ENCODE assay signal across 8 cellular contexts in the genomic region with DNA sequence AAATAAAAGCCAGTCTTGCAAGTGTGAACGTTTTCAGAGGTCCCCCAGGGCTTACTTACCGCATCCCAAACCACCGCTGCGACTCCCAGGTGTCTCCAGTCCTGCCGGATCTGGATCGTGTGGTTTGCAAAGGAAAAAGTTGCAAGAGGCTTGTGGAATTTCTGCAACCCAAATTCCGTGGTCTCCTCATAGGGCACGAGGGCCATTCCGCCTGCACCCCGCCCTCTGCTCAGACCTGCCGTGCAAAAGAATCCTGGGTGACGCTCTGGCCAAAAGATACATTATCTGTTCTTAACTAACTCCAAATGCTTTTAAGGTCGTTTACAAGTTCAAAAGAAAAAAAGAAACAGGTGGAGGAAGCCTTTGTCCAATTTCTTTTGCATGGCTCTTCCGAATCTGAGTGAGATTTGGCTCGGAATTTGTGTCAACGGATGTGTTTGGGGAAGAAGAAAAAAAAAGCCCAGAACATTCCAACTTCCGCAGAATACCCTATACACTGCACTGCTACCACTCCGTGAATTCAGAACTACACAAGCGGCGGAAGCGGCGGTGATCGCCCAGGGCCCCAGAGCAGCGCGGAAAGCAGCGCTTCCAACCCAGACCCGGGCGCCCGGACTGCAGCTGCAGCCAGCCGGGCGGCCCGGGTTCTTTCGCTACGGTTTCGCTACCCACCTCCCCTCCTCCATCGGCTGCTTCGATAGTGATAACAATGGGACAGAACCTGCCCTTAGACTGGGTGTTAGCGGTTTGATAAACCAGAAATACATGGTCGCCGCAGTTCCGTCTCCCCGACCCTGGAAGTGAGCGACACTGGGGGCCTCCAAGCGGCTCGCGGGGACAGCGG. TPM values are rescaled to one million over a fixed set of nuclear protein-coding genes. Genes with fewer than 3 reads are reported as not detected.
DNase-seq lines count a peak whose midpoint lies in the region; TF ChIP-seq lines count a peak whose summit lies in the region.

No MANE protein-coding gene starts in this region.

- H2AFZ ChIP-seq in hepatocyte, result peak overlapping the region; percentile 86

- H3K4me1 ChIP-seq in hepatocyte (ENCODE audit: insufficient read depth), result peaks cover 7% of the 10 kb centered on the region

- H3K9me2 ChIP-seq in hepatocyte (replicated peaks; ENCODE audit: insufficient read depth), result no peaks in the 10 kb centered on the region

- TF ChIP-seq CTCF in GM12875 (IDR thresholded peaks at IDR 0.05; ENCODE audit: borderline replicate concordance, insufficient read depth, low read depth, low read length), result no peak
- TF ChIP-seq CTCF in astrocyte of the cerebellum (IDR thresholded peaks at IDR 0.05; ENCODE audit: low read depth, low read length, missing control alignments), result no peak
- TF ChIP-seq CTCF in hepatocyte (IDR thresholded peaks at IDR 0.05; ENCODE audit: poor library complexity), result no peak

- H3K4me2 ChIP-seq in hepatocyte, result peak overlapping the region; percentile 97

- 2% methylated on average over 47 of the region's 47 CpGs for WGBS in hepatocyte (ENCODE audit: low lambda C conversion rate, missing lambda C conversion rate)

- in situ Hi-C loops in astrocyte of the cerebellum (cut with HindIII; ENCODE audit: low sequenced_read_pairs), result no loop called here

- H3K9me3 ChIP-seq in hepatocyte (ENCODE audit: low read depth), result no peaks in the 10 kb centered on the region

- no peaks in the 10 kb centered on the region for H3K36me3 ChIP-seq in hepatocyte (replicated peaks; ENCODE audit: insufficient read depth, low read depth)

- H4K20me1 ChIP-seq in hepatocyte (ENCODE audit: insufficient read depth, poor library complexity, severe bottlenecking), result no peaks in the 10 kb centered on the region

- peak overlapping the region; percentile 98 for H3K27ac ChIP-seq in hepatocyte

- peak; percentile 70 for DNase-seq in HCEC 1CT
- DNase-seq in M059J (ENCODE audit: low read depth), result peak; percentile 72
- peak; percentile 25 to 82 (median 53) for DNase-seq in T-helper 2 cell
- DNase-seq in astrocyte of the cerebellum (ENCODE audit: low read depth), result no peak
- DNase-seq in hepatocyte (ENCODE audit: low spot score), result peak; percentile 78
- peak; percentile 45 for DNase-seq in renal cortical epithelial cell (ENCODE audit: low read depth)
- DNase-seq in DMS114 treated with DMSO at 0.1 percent for 48 hours (lab: John Stamatoyannopoulos, UW; ENCODE audit: unreplicated experiment), result no peak

- H3K79me2 ChIP-seq in hepatocyte, result peaks cover 13% of the 10 kb centered on the region

- H3K27me3 ChIP-seq in hepatocyte, result no peaks in the 10 kb centered on the region

- H3K4me3 ChIP-seq in GM12875 (ENCODE audit: low read depth, low read length) (peak overlapping the region; percentile 63), astrocyte of the cerebellum (ENCODE audit: low read depth, low read length) (peak overlapping the region; percentile 86), hepatocyte (peak overlapping the region; percentile 77)

RNA-seq across cellular contexts. Expression of a gene that starts 0.8 kb away (rescaled TPM):
- total RNA-seq in M059J (2014; rRNA removed; shearing (Covaris generic)), result 29.1 and 32.6 TPM in 2 replicates
- total RNA-seq in hepatocyte (34.6 and 37.4 TPM in 2 replicates), renal cortical epithelial cell (18.5 and 31.1 TPM in 2 replicates)
- polyA plus RNA-seq in hepatocyte, result 26.9 and 27.2 TPM in 2 replicates

Comparison
In these comparisons a context has a peak if more than half of its experiments do, and no peak if none do; other contexts are left out.
1. DNase-seq: peak in HCEC 1CT (single experiment), M059J (single experiment), T-helper 2 cell (5 of 5), hepatocyte (single experiment) and renal cortical epithelial cell (single experiment); none in astrocyte of the cerebellum (single experiment) and DMS114 treated with DMSO at 0.1 percent for 48 hours (single experiment).
2. Peak in every context shown above with its lines, with median percentiles within 50 percentile points of each other: H3K4me3 ChIP-seq.